ENCODE assay signal across 6 cellular contexts in genomic region chr7:102185796-102186195, GRCh38.
"Had no signal": no experiment of that assay in that cellular context is flagged by ENCODE, and none has a peak within 500 bp of the region (broad histone marks: within the 10 kb centered on the region; RNA-seq: fewer than 3 reads in every experiment).

No MANE protein-coding gene starts in this region.

- H3K27ac Mint-ChIP-seq: HFFc6 had no signal

- H2AFZ ChIP-seq: GM23248 had no signal

- H3K9ac ChIP-seq: GM23248 had no signal

- H3K9me3 ChIP-seq: HAP-1 had no signal

- DNase-seq: GM23248, HFFc6, IMR-90 had no signal

- H3K4me3 Mint-ChIP-seq: HFFc6 had no signal

- H3K4me1 ChIP-seq: HAP-1 had no signal

- H3K27ac ChIP-seq: GM23248 had no signal

- H3K4me3 ChIP-seq: GM23248, HAP-1, K562 had no signal

- ATAC-seq: HCT116, K562 had no signal

- H3K9me3 Mint-ChIP-seq: HFFc6 had no signal
